Comparison of ENCODE assay signal across 19 cellular contexts in genomic region chr20:58242824-58243223, GRCh38. TPM values are rescaled to one million over a fixed set of nuclear protein-coding genes. Genes with fewer than 3 reads are reported as not detected.
A peak's percentile ranks its signal among the peaks of the same experiment; 100 is the strongest.
DNase-seq lines count a peak whose midpoint lies in the region; ATAC-seq and TF ChIP-seq lines count a peak whose summit lies in the region.
"Had no signal": no experiment of that assay in that cellular context is flagged by ENCODE, and none has a peak within 500 bp of the region (broad histone marks: within the 10 kb centered on the region; RNA-seq: fewer than 3 reads in every experiment).

No MANE protein-coding gene starts in this region.

- H3K4me3 ChIP-seq in RWPE2 (ENCODE audit: severe bottlenecking) = no peak overlapping the region
- H3K4me3 ChIP-seq: A549; BLaER1 treated with 17β-estradiol and CSF1 and Interleukin-3, amounts not matched to agents 10 nM and 100 nM had no signal

- no peak overlapping the region for H3K27ac ChIP-seq in RWPE2 (ENCODE audit: poor library complexity, severe bottlenecking)
- H3K27ac ChIP-seq: 22Rv1; A549; BLaER1 treated with 17β-estradiol and CSF1 and Interleukin-3, amounts not matched to agents 10 nM and 100 nM; C4-2B had no signal

- H3K4me1 Mint-ChIP-seq in activated CD8-positive, alpha-beta memory T cell treated with anti-CD3 and anti-CD28 coated beads, Interleukin-2, amount 10 ng/mL, durations not matched to agents 7 days and 5 days = peaks cover 3% of the 10 kb centered on the region
- H3K4me1 Mint-ChIP-seq in osteocyte (ENCODE audit: unreplicated experiment) = peaks cover 17% of the 10 kb centered on the region
- H3K4me1 Mint-ChIP-seq: B cell had no signal

- no peaks in the 10 kb centered on the region for H3K9me3 ChIP-seq in RWPE2 (ENCODE audit: severe bottlenecking)
- H3K9me3 ChIP-seq: A549; BLaER1 treated with 17β-estradiol and CSF1 and Interleukin-3, amounts not matched to agents 10 nM and 100 nM; Caco-2 had no signal

- H3K27ac Mint-ChIP-seq in activated CD8-positive, alpha-beta memory T cell treated with anti-CD3 and anti-CD28 coated beads, Interleukin-2, amount 10 ng/mL, durations not matched to agents 7 days and 5 days = no peak overlapping the region
- no peak overlapping the region for H3K27ac Mint-ChIP-seq in osteocyte (ENCODE audit: unreplicated experiment)
- H3K27ac Mint-ChIP-seq: B cell; CD4-positive, alpha-beta T cell had no signal

- DNase-seq in activated CD8-positive, alpha-beta memory T cell treated with anti-CD3 and anti-CD28 coated beads, Interleukin-2, amount 10 ng/mL, durations not matched to agents 7 days and 5 days = peak; percentile 34
- no peak for DNase-seq in activated CD8-positive, alpha-beta memory T cell treated with anti-CD3 and anti-CD28 coated beads, Interleukin-2, amount 50 U/mL, for 4 hours
- DNase-seq in RWPE2 (ENCODE audit: low spot score) (peak; percentile 61), osteocyte (ENCODE audit: extremely low spot score, unreplicated experiment) (peak; percentile 64)
- DNase-seq: AML-193; Calu3; CD4-positive, alpha-beta T cell; CD8-positive, alpha-beta T cell; DMS79 treated with DMSO at 0.1 percent for 48 hours; GF-D8 had no signal

- no peak overlapping the region for H3K4me3 Mint-ChIP-seq in activated CD8-positive, alpha-beta memory T cell treated with anti-CD3 and anti-CD28 coated beads, Interleukin-2, amount 10 ng/mL, durations not matched to agents 7 days and 5 days
- no peak overlapping the region for H3K4me3 Mint-ChIP-seq in osteocyte (ENCODE audit: unreplicated experiment)
- H3K4me3 Mint-ChIP-seq: B cell; CD4-positive, alpha-beta T cell; CD8-positive, alpha-beta T cell had no signal

- H3K36me3 Mint-ChIP-seq in activated CD8-positive, alpha-beta memory T cell treated with anti-CD3 and anti-CD28 coated beads, Interleukin-2, amount 10 ng/mL, durations not matched to agents 7 days and 5 days = peaks cover 10% of the 10 kb centered on the region
- peaks cover 18% of the 10 kb centered on the region for H3K36me3 Mint-ChIP-seq in osteocyte (ENCODE audit: unreplicated experiment)

- no peaks in the 10 kb centered on the region for H3K27me3 Mint-ChIP-seq in activated CD8-positive, alpha-beta memory T cell treated with anti-CD3 and anti-CD28 coated beads, Interleukin-2, amount 10 ng/mL, durations not matched to agents 7 days and 5 days
- no peaks in the 10 kb centered on the region for H3K27me3 Mint-ChIP-seq in osteocyte (ENCODE audit: unreplicated experiment)
- H3K27me3 Mint-ChIP-seq: B cell; CD4-positive, alpha-beta T cell had no signal

- no peaks in the 10 kb centered on the region for H3K9me3 Mint-ChIP-seq in activated CD8-positive, alpha-beta memory T cell treated with anti-CD3 and anti-CD28 coated beads, Interleukin-2, amount 10 ng/mL, durations not matched to agents 7 days and 5 days (ENCODE audit: low read depth)
- H3K9me3 Mint-ChIP-seq in osteocyte (ENCODE audit: unreplicated experiment) = no peaks in the 10 kb centered on the region
- H3K9me3 Mint-ChIP-seq: CD4-positive, alpha-beta T cell; CD8-positive, alpha-beta T cell had no signal

- no peak for TF ChIP-seq CTCF in RWPE2 (IDR thresholded peaks at IDR 0.05; ENCODE audit: poor library complexity, severe bottlenecking)
- no peak for TF ChIP-seq CTCF in osteocyte (IDR thresholded peaks at IDR 0.05)

- CTCF ChIA-PET in activated CD8-positive, alpha-beta memory T cell treated with anti-CD3 and anti-CD28 coated beads, Interleukin-2, amount 10 ng/mL, durations not matched to agents 7 days and 5 days (lab: Charles Lee) = interaction anchor here (0.7 kb wide), 1 partner anchor 31 kb away, joined by 4 read pairs; no protein-coding TSS in a partner anchor

- ATAC-seq in activated CD8-positive, alpha-beta memory T cell treated with anti-CD3 and anti-CD28 coated beads, Interleukin-2, amount 10 ng/mL, durations not matched to agents 7 days and 5 days = no peak
- no peak for ATAC-seq in RWPE2 (ENCODE audit: low read depth)
- ATAC-seq in GM19455 (IDR thresholded peaks at IDR 0.05; ENCODE audit: unreplicated experiment) = no peak
- ATAC-seq in GM21737 (IDR thresholded peaks at IDR 0.05; ENCODE audit: unreplicated experiment) = no peak
- ATAC-seq: A549; CD8-positive, alpha-beta T cell had no signal

- peaks cover 68% of the 10 kb centered on the region for H3K36me3 ChIP-seq in RWPE2 (ENCODE audit: low read depth)

- H3K4me1 ChIP-seq in RWPE2 (ENCODE audit: insufficient read depth, poor library complexity, severe bottlenecking) = no peaks in the 10 kb centered on the region
- H3K4me1 ChIP-seq: A549, Caco-2 had no signal

- H3K27me3 ChIP-seq in RWPE2 (ENCODE audit: insufficient read depth, poor library complexity, severe bottlenecking) = no peaks in the 10 kb centered on the region
- H3K27me3 ChIP-seq: BLaER1 treated with 17β-estradiol and CSF1 and Interleukin-3, amounts not matched to agents 10 nM and 100 nM had no signal

RNA-seq across cellular contexts. Expression of gene ANKRD60, which starts 14.4 kb away (rescaled TPM):
- total RNA-seq in activated CD8-positive, alpha-beta memory T cell treated with anti-CD3 and anti-CD28 coated beads, Interleukin-2, amount 10 ng/mL, durations not matched to agents 7 days and 5 days = not detected
- total RNA-seq in osteocyte = not detected in 2 replicates
- total RNA-seq: A172; Caco-2; Calu3; CD4-positive, alpha-beta T cell; CD8-positive, alpha-beta T cell had no signal
